8 cellular contexts compared by ENCODE assay signal in genomic region chr1:109041614-109042473, GRCh38. TPM values are rescaled to one million over a fixed set of nuclear protein-coding genes. Genes with fewer than 3 reads are reported as not detected.
DNase-seq lines count a peak whose midpoint lies in the region; ATAC-seq and TF ChIP-seq lines count a peak whose summit lies in the region.

WDR47 (minus strand) TSS chr1:109042102; CDS start chr1:109023512, 18,590 bp downstream.

- H3K4me3 ChIP-seq in GM08714 (ENCODE audit: low read length) (peak within 1 kb of the TSS; percentile 95), SK-N-SH (ENCODE audit: low read depth in 2 of 2, low read length in 1 of 2) (peak within 1 kb of the TSS; percentile 79 to 99), suprapubic skin (peak within 1 kb of the TSS; percentile 94)

- H3K4me1 ChIP-seq in SK-N-SH (ENCODE audit: control insufficient read depth in 1 of 2, insufficient read depth in 2 of 2, low read depth in 1 of 2, low read length in 1 of 2) (no peaks in the 10 kb centered on the region; a peak in 1 of 4 replicates), suprapubic skin (peaks cover 24% of the 10 kb centered on the region)

- H4K20me1 ChIP-seq in SK-N-SH (ENCODE audit: insufficient read depth), result no peaks in the 10 kb centered on the region

- no peaks in the 10 kb centered on the region for H3K36me3 ChIP-seq in SK-N-SH (replicated peaks in 1 of 2; ENCODE audit: control insufficient read depth in 1 of 2, insufficient read depth in 2 of 2, low read length in 1 of 2)
- H3K36me3 ChIP-seq in suprapubic skin, result no peaks in the 10 kb centered on the region

- TF ChIP-seq CTCF in SK-N-SH (IDR thresholded peaks at IDR 0.05), result no peak
- TF ChIP-seq CTCF in suprapubic skin (IDR thresholded peaks at IDR 0.05), result no peak

- H3K4me1 Mint-ChIP-seq in activated naive CD4-positive, alpha-beta T cell treated with anti-CD3 and anti-CD28 coated beads, Interleukin-2, amount 50 U/mL, for 24 hours, result peaks cover 13% of the 10 kb centered on the region

- TF ChIP-seq RAD21 in SK-N-SH (IDR thresholded peaks at IDR 0.05; ENCODE audit: low read length), result no peak

- POLR2A ChIA-PET in SK-N-SH (lab: Yijun Ruan, JAX), result interaction anchor here (0.8 to 1.6 kb wide), 4 partner anchors 34 to 70 kb away, joined by 3 to 15 read pairs (median 6); partner anchors contain the start of gene TAF13

- H3K27ac ChIP-seq in SK-N-SH (ENCODE audit: low read depth in 2 of 2, low read length in 1 of 2), result peak within 1 kb of the TSS; percentile 70 to 71
- H3K27ac ChIP-seq in suprapubic skin, result peak within 1 kb of the TSS; percentile 91

- CTCF ChIA-PET in SK-N-SH (lab: Yijun Ruan, JAX), result interaction anchor here (0.6 to 1.3 kb wide), 4 partner anchors 35 to 377 kb away, joined by 3 to 5 read pairs (median 4); a partner anchor contains a TSS

- no peaks in the 10 kb centered on the region for H3K9me3 Mint-ChIP-seq in activated naive CD4-positive, alpha-beta T cell treated with anti-CD3 and anti-CD28 coated beads, Interleukin-2, amount 50 U/mL, for 24 hours

- H3K36me3 Mint-ChIP-seq in activated naive CD4-positive, alpha-beta T cell treated with anti-CD3 and anti-CD28 coated beads, Interleukin-2, amount 50 U/mL, for 24 hours, result no peaks in the 10 kb centered on the region

- H3F3A ChIP-seq in SK-N-SH (replicated peaks; ENCODE audit: insufficient read depth), result peaks cover 3% of the 10 kb centered on the region

- DNase-seq in NCI-H1048 (lab: John Stamatoyannopoulos, UW), result peak; percentile 91
- DNase-seq in SK-N-SH, result peak; percentile 98
- peak; percentile 48 for DNase-seq in glomerular endothelial cell (ENCODE audit: extremely low read depth, low read depth, low spot score)
- DNase-seq in occipital lobe (lab: John Stamatoyannopoulos, UW), result peak; percentile 95
- peak; percentile 97 to 98 for DNase-seq in suprapubic skin (ENCODE audit: low spot score in 2 of 2)

- 5% methylated on average over 10 of the region's 90 CpGs for WGBS in SK-N-SH (ENCODE audit: low lambda C conversion rate)
- 0% methylated on average over 8 of the region's 90 CpGs for WGBS in suprapubic skin

- H3K27me3 ChIP-seq in SK-N-SH (ENCODE audit: insufficient read depth) (no peaks in the 10 kb centered on the region), suprapubic skin (no peaks in the 10 kb centered on the region)

- H3K9me3 ChIP-seq in SK-N-SH (no peaks in the 10 kb centered on the region), suprapubic skin (no peaks in the 10 kb centered on the region)

- peak; percentile 96 for ATAC-seq in HG02588 (IDR thresholded peaks at IDR 0.05; ENCODE audit: unreplicated experiment)

- H3K79me2 ChIP-seq in SK-N-SH (ENCODE audit: insufficient read depth), result peaks cover 49% of the 10 kb centered on the region

- H3K27ac Mint-ChIP-seq in activated naive CD4-positive, alpha-beta T cell treated with anti-CD3 and anti-CD28 coated beads, Interleukin-2, amount 50 U/mL, for 24 hours, result peak within 1 kb of the TSS; percentile 95

- peak within 1 kb of the TSS; percentile 89 for H3K9ac ChIP-seq in SK-N-SH

- peak within 1 kb of the TSS; percentile 96 for H3K4me2 ChIP-seq in SK-N-SH

- H3K27me3 Mint-ChIP-seq in activated naive CD4-positive, alpha-beta T cell treated with anti-CD3 and anti-CD28 coated beads, Interleukin-2, amount 50 U/mL, for 24 hours, result no peaks in the 10 kb centered on the region

- H3K4me3 Mint-ChIP-seq in activated naive CD4-positive, alpha-beta T cell treated with anti-CD3 and anti-CD28 coated beads, Interleukin-2, amount 50 U/mL, for 24 hours, result peak within 1 kb of the TSS; percentile 92

- TF ChIP-seq EP300 in SK-N-SH (IDR thresholded peaks at IDR 0.05; ENCODE audit: borderline replicate concordance in 1 of 2, low read depth in 1 of 2, low read length in 1 of 2), result 0 out of 4 replicates have a peak, but pooled peaks of 1 of the 2 experiments have one; percentile 16
- no peak for TF ChIP-seq EP300 in suprapubic skin (IDR thresholded peaks at IDR 0.05)

- H3K9me2 ChIP-seq in SK-N-SH, result no peaks in the 10 kb centered on the region

- peak; percentile 65 to 93 for TF ChIP-seq POLR2A in suprapubic skin (IDR thresholded peaks at IDR 0.05)

- H2AFZ ChIP-seq in SK-N-SH (ENCODE audit: low read depth), result peak within 1 kb of the TSS; percentile 91

TF ChIP-seq in SK-N-SH, 30 proteins besides CTCF, POLR2A, EP300 and RAD21:
- peak; percentile 98 for TF ChIP-seq POLR2AphosphoS5 (IDR thresholded peaks at IDR 0.05; ENCODE audit: low read depth, low read length)
- no peak for TF ChIP-seq SMC3 (IDR thresholded peaks at IDR 0.05; ENCODE audit: low read depth, low read length)
- peak; percentile 70 for TF ChIP-seq MXI1 (IDR thresholded peaks at IDR 0.05; ENCODE audit: low read depth, low read length)
- TF ChIP-seq RXRA (IDR thresholded peaks at IDR 0.05; ENCODE audit: borderline replicate concordance, low read depth), result no peak
- TF ChIP-seq REST (IDR thresholded peaks at IDR 0.05; ENCODE audit: low read depth, low read length), result peak; percentile 63; the same call in 1 of the 2 replicates
- TF ChIP-seq PBX3 (IDR thresholded peaks at IDR 0.05), result peak; percentile 88
- no peak for TF ChIP-seq GABPA (IDR thresholded peaks at IDR 0.05; ENCODE audit: low read depth)
- no peak for TF ChIP-seq GATA2 (CRISPR knock-in tag; IDR thresholded peaks at IDR 0.05)
- TF ChIP-seq TEAD4 (IDR thresholded peaks at IDR 0.05; ENCODE audit: borderline replicate concordance, insufficient read depth), result 0 out of 2 replicates have a peak, but pooled peaks have one; percentile 35
- TF ChIP-seq NFIC (IDR thresholded peaks at IDR 0.05; ENCODE audit: borderline replicate concordance), result no peak
- no peak for TF ChIP-seq USF2 (IDR thresholded peaks at IDR 0.05; ENCODE audit: borderline replicate concordance, low read depth, low read length)
- peak; percentile 37 for TF ChIP-seq CHD2 (IDR thresholded peaks at IDR 0.05; ENCODE audit: low read length, partially characterized antibody)
- no peak for TF ChIP-seq ELF1 (IDR thresholded peaks at IDR 0.05)
- peak; percentile 97 for TF ChIP-seq TAF1 (IDR thresholded peaks at IDR 0.05; ENCODE audit: borderline replicate concordance, low read depth, low read length)
- TF ChIP-seq SIN3A (IDR thresholded peaks at IDR 0.05; ENCODE audit: borderline replicate concordance, low read depth, low read length), result peak; percentile 92; the same call in 1 of the 2 replicates

RNA-seq across cellular contexts. Expression of gene WDR47, which starts in this region (rescaled TPM):
- polyA plus RNA-seq in SK-N-SH (2012; rRNA removed), result 7.9 and 11.1 TPM in 2 replicates
- polyA plus RNA-seq in SK-N-SH (2012; cell fraction: cytosol; rRNA removed), result 10.1 and 11.2 TPM in 2 replicates
- polyA plus RNA-seq in SK-N-SH (2012; cell fraction: nucleus; rRNA removed), result 6.9 and 16.4 TPM in 2 replicates
- 18.3 and 25.2 TPM in 2 replicates for total RNA-seq in glomerular endothelial cell
- total RNA-seq in occipital lobe, result 285 TPM
- 10 to 100 TPM; 45.8 to 89.2 (median 52.9) TPM for total RNA-seq in suprapubic skin

Comparison
In these comparisons a context has a peak if more than half of its experiments do, and no peak if none do; other contexts are left out.
1. Peak in every context shown above with its lines: DNase-seq, ATAC-seq, H3K4me3 ChIP-seq and H3K27ac ChIP-seq.
2. DNase-seq: peak in every context shown above with its lines; median percentile 98 in SK-N-SH; 98 in suprapubic skin; 95 in occipital lobe; 91 in NCI-H1048; 48 in glomerular endothelial cell.